In genomic region chr1:203128691-203129500, GRCh38 we compare ENCODE assay signal across 8 cellular contexts.
DNase-seq lines count a peak whose midpoint lies in the region; ATAC-seq lines count a peak whose summit lies in the region.

No MANE protein-coding gene starts in this region.

- peaks cover 16% of the 10 kb centered on the region for H3K4me1 ChIP-seq in HUES48 (ENCODE audit: control insufficient read depth, insufficient read depth, low read length)

- H3K9ac ChIP-seq in HUES48 (ENCODE audit: low read depth, low read length) = no peak overlapping the region

- no peaks in the 10 kb centered on the region for H3K36me3 ChIP-seq in HUES48 (ENCODE audit: control insufficient read depth, insufficient read depth, low read length)

- ATAC-seq in GM19463 (IDR thresholded peaks at IDR 0.05; ENCODE audit: unreplicated experiment) = no peak

- no peaks in the 10 kb centered on the region for H3K9me3 ChIP-seq in HUES48 (ENCODE audit: control insufficient read depth, insufficient read depth, low read length)

- DNase-seq in caudate nucleus (lab: John Stamatoyannopoulos, UW) = peak in 14 of 61 donors; percentile 22 to 74 (median 53)
- DNase-seq in stimulated activated CD8-positive, alpha-beta memory T cell treated with anti-CD3 and anti-CD28 coated beads, Interleukin-4, amount 100 ng/mL, for 48 hours = peak; percentile 15
- no peak for DNase-seq in activated CD4-positive, CD25-positive, alpha-beta regulatory T cell treated with anti-CD3 and anti-CD28 coated beads, Interleukin-2, amount 50 U/mL, for 72 hours
- DNase-seq in DMS114 treated with DMSO at 0.1 percent for 48 hours (lab: John Stamatoyannopoulos, UW; ENCODE audit: unreplicated experiment) = no peak
- DNase-seq in GF-D8 (lab: John Stamatoyannopoulos, UW) = no peak

- no peak overlapping the region for H3K27ac ChIP-seq in HUES48 (ENCODE audit: low read depth, low read length)
- H3K27ac ChIP-seq in caudate nucleus (ENCODE audit: low read depth, low read length) = peak overlapping the region; percentile 92
- H3K27ac ChIP-seq in layer of hippocampus (ENCODE audit: low read depth, low read length) = peak overlapping the region; percentile 97

- peak overlapping the region; percentile 62 for H3K4me3 ChIP-seq in HUES48 (ENCODE audit: low read depth, low read length)

- peaks cover 32% of the 10 kb centered on the region for H3K27me3 ChIP-seq in HUES48 (ENCODE audit: control insufficient read depth, insufficient read depth, low read length)
- no peaks in the 10 kb centered on the region for H3K27me3 ChIP-seq in layer of hippocampus (ENCODE audit: control insufficient read depth, insufficient read depth, low read length)
